ENCODE assay signal across 10 cellular contexts in the genomic region with DNA sequence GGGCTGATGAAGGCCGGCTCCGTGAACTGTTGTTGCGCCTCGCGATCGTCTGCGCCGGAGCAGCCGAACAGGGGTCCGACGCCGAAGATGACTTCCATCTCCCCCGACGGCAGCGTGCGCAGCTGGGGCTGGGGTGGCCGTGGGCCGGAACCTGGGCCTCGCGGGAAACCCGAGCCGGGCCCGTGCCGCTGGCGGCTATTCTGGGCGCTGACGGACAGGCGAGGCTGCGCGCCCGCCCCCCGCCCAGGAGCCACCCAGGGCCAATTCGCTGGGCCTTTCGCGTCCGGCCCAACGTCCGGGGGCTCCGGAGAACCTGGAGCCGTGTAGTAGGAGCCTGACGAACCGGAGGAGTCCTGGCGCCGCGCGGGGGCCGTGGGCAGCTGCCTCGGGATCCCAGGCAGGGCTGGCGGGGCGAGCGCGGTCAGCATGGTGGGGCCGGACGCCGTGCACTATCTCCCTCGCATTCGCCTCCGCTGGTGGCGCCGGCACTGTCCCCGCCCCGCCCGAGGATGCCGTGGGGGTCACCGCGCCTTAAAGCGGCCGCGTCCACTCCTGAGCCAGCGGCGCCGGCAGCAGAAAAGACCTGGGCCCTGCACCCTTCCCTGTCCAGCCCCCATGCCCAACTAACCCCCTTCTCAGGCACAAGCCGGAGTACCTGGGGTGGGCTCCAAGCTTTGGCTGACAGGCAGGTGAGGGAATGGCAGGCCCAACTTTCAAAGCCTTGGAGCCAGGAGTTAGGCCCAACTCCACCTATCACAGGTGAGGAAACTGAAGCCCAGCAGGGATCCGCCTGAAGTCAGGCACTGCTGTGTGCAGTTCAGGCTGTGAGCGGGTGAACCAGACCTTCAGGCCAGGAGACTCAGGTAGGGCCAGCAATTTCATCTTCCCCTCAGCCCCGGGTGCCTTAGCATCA. TPM values are rescaled to one million over a fixed set of nuclear protein-coding genes. Genes with fewer than 3 reads are reported as not detected.
DNase-seq lines count a peak whose midpoint lies in the region; ATAC-seq, FAIRE-seq and TF ChIP-seq lines count a peak whose summit lies in the region.
"Had no signal": no experiment of that assay in that cellular context is flagged by ENCODE, and none has a peak within 500 bp of the region (broad histone marks: within the 10 kb centered on the region; RNA-seq: fewer than 3 reads in every experiment).

A gene with protein sequence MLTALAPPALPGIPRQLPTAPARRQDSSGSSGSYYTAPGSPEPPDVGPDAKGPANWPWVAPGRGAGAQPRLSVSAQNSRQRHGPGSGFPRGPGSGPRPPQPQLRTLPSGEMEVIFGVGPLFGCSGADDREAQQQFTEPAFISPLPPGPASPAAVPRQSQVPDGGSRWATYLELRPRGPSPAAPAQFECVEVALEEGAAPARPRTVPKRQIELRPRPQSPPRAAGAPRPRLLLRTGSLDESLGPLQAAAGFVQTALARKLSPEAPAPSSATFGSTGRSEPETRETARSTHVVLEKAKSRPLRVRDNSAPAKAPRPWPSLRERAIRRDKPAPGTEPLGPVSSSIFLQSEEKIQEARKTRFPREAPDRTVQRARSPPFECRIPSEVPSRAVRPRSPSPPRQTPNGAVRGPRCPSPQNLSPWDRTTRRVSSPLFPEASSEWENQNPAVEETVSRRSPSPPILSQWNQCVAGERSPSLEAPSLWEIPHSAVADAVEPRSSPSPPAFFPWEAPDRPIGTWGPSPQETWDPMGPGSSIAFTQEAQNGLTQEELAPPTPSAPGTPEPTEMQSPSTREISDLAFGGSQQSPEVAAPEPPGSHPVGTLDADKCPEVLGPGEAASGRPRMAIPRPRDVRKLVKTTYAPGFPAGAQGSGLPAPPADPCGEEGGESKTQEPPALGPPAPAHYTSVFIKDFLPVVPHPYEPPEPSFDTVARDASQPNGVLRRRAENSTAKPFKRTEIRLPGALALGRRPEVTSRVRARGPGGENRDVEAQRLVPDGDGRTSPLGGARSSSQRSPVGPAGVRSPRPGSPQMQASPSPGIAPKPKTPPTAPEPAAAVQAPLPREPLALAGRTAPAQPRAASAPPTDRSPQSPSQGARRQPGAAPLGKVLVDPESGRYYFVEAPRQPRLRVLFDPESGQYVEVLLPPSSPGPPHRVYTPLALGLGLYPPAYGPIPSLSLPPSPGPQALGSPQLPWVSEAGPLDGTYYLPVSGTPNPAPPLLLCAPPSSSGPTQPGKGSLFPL (minus strand): TSS at position 451 of the 913 bp plus-strand sequence. CDS start 23 bp downstream, at position 428.

- H3K36me3 Mint-ChIP-seq in WTC11: peaks cover 13% of the 10 kb centered on the region

- CTCF ChIA-PET in WTC11 (lab: Charles Lee): interaction anchor here (0.6 to 5.6 kb wide), 4 partner anchors 8 to 201 kb away, joined by 3 to 31 read pairs (median 11); a partner anchor contains a TSS

- TF ChIP-seq POLR2A in H54 (IDR thresholded peaks at IDR 0.05; ENCODE audit: low read depth, low read length): no peak

- peak within 1 kb of the TSS; percentile 35 for H3K27ac ChIP-seq in cardiac muscle cell
- peak within 1 kb of the TSS; percentile 100 for H3K27ac ChIP-seq in psoas muscle

- intact Hi-C loops in psoas muscle (cut with DNase I): loop anchor here in 1 of 2 donors (5.0 kb wide), 1 partner anchor 53 kb away; a partner anchor contains a TSS

- H3K9me3 ChIP-seq in cardiac muscle cell (ENCODE audit: low read depth) (no peaks in the 10 kb centered on the region), psoas muscle (no peaks in the 10 kb centered on the region)

- H3K4me1 ChIP-seq in cardiac muscle cell (ENCODE audit: low read depth): no peaks in the 10 kb centered on the region
- peaks cover 42% of the 10 kb centered on the region for H3K4me1 ChIP-seq in psoas muscle

- H3K4me3 Mint-ChIP-seq in WTC11: peak within 1 kb of the TSS; percentile 87

- DNase-seq in EH (ENCODE audit: low read depth): peak; percentile 42
- no peak for DNase-seq in WTC11 (ENCODE audit: low spot score)
- DNase-seq in cardiac muscle cell (ENCODE audit: low read depth in 1 of 2, low spot score in 1 of 2): peak in 1 of 2 donors; percentile 47
- DNase-seq in psoas muscle: peak; percentile 81 to 90
- no peak for DNase-seq in H54 (ENCODE audit: insufficient read length, low spot score)
- DNase-seq in stimulated activated CD4-positive, alpha-beta T cell treated with anti-CD3 and anti-CD28 coated beads, Interleukin-15, amount 100 ng/mL, for 24 hours: no peak
- no peak for DNase-seq in Ammon's horn (ENCODE audit: low spot score)
- DNase-seq: cerebellar nuclear complex, NCI-H2107 had no signal

- no peak within 1 kb of the TSS for H3K27ac Mint-ChIP-seq in WTC11

- FAIRE-seq in H54 (lab: Jason Lieb, UNC): no peak

- ATAC-seq in WTC11: peak; percentile 0; the same call in 1 of the 2 replicates
- ATAC-seq in psoas muscle: peak; percentile 76 to 81 (median 78)
- ATAC-seq in HG03280 (IDR thresholded peaks at IDR 0.05; ENCODE audit: unreplicated experiment): no peak

- H3K27me3 ChIP-seq in cardiac muscle cell (peaks cover 11% of the 10 kb centered on the region), psoas muscle (ENCODE audit: insufficient read depth in 3 of 3, low read length in 2 of 3) (no peaks in the 10 kb centered on the region)

- 3 to 9% (median 5%) methylated on average over 61 to 76 of the region's 76 CpGs for WGBS in psoas muscle, 3 donors

- H3K4me3 ChIP-seq in cardiac muscle cell (peak within 1 kb of the TSS; percentile 32), psoas muscle (peak within 1 kb of the TSS; percentile 93)

- H3K36me3 ChIP-seq in cardiac muscle cell (no peaks in the 10 kb centered on the region), psoas muscle (ENCODE audit: insufficient read depth in 1 of 2, low read depth in 1 of 2) (peaks cover 0 to 12% of the 10 kb centered on the region in 2 donors)

- TF ChIP-seq CTCF in WTC11 (IDR thresholded peaks at IDR 0.05) (no peak), cardiac muscle cell (IDR thresholded peaks at IDR 0.05; ENCODE audit: low read depth, low read length) (no peak), psoas muscle (IDR thresholded peaks at IDR 0.05) (no peak)

- peaks cover 28% of the 10 kb centered on the region for H3K4me1 Mint-ChIP-seq in WTC11

- POLR2A ChIA-PET in WTC11 (lab: Charles Lee): interaction anchor here (1.8 kb wide), 1 partner anchor 9 kb away, joined by 4 read pairs; a partner anchor contains a TSS

- peaks cover 39% of the 10 kb centered on the region for H3K27me3 Mint-ChIP-seq in WTC11 (ENCODE audit: low read depth)

- no peaks in the 10 kb centered on the region for H3K9me3 Mint-ChIP-seq in WTC11

TF ChIP-seq in WTC11, 78 proteins besides CTCF, POLR2A, EP300 and RAD21 (continues in another document):
- TF ChIP-seq GTF2I (CRISPR knock-in tag; conservative IDR thresholded peaks at IDR 0.05) (no peak), SP1 (CRISPR knock-in tag; conservative IDR thresholded peaks at IDR 0.05) (peak; percentile 28; the same call in 1 of the 2 replicates), GABPB1 (CRISPR knock-in tag; IDR thresholded peaks at IDR 0.05) (no peak), FOXJ3 (CRISPR knock-in tag; IDR thresholded peaks at IDR 0.05; ENCODE audit: borderline replicate concordance) (no peak)
- TF ChIP-seq, protein P1, sequence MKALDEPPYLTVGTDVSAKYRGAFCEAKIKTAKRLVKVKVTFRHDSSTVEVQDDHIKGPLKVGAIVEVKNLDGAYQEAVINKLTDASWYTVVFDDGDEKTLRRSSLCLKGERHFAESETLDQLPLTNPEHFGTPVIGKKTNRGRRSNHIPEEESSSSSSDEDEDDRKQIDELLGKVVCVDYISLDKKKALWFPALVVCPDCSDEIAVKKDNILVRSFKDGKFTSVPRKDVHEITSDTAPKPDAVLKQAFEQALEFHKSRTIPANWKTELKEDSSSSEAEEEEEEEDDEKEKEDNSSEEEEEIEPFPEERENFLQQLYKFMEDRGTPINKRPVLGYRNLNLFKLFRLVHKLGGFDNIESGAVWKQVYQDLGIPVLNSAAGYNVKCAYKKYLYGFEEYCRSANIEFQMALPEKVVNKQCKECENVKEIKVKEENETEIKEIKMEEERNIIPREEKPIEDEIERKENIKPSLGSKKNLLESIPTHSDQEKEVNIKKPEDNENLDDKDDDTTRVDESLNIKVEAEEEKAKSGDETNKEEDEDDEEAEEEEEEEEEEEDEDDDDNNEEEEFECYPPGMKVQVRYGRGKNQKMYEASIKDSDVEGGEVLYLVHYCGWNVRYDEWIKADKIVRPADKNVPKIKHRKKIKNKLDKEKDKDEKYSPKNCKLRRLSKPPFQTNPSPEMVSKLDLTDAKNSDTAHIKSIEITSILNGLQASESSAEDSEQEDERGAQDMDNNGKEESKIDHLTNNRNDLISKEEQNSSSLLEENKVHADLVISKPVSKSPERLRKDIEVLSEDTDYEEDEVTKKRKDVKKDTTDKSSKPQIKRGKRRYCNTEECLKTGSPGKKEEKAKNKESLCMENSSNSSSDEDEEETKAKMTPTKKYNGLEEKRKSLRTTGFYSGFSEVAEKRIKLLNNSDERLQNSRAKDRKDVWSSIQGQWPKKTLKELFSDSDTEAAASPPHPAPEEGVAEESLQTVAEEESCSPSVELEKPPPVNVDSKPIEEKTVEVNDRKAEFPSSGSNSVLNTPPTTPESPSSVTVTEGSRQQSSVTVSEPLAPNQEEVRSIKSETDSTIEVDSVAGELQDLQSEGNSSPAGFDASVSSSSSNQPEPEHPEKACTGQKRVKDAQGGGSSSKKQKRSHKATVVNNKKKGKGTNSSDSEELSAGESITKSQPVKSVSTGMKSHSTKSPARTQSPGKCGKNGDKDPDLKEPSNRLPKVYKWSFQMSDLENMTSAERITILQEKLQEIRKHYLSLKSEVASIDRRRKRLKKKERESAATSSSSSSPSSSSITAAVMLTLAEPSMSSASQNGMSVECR (CRISPR knock-in tag; IDR thresholded peaks at IDR 0.05; ENCODE audit: borderline replicate concordance): no peak

RNA-seq across cellular contexts. Expression of the gene that starts here (rescaled TPM):
- total RNA-seq in WTC11 (2021) (2.5 to 3.3 TPM (median 3.2 TPM) in 3 replicates), cardiac muscle cell (22.2 and 42.5 TPM in 2 replicates), psoas muscle (10 to 100 TPM; 42.3 to 86.7 (median 67.9) TPM)
- polyA plus RNA-seq in cardiac muscle cell (15.2 and 20.5 TPM in 2 replicates), psoas muscle (10 to 100 TPM; 15.2 to 31.3 (median 30.1) TPM)

Comparison
In these comparisons a context has a peak if more than half of its experiments do, and no peak if none do; other contexts are left out.
1. DNase-seq: peak in EH (single experiment) and psoas muscle (2 of 2); none in WTC11 (single experiment), H54 (single experiment), stimulated activated CD4-positive, alpha-beta T cell treated with anti-CD3 and anti-CD28 coated beads, Interleukin-15, amount 100 ng/mL, for 24 hours (single experiment) and Ammon's horn (single experiment).